9 cellular contexts compared by ENCODE assay signal in genomic region chr3:101829878-101830277, GRCh38.
DNase-seq lines count a peak whose midpoint lies in the region; ATAC-seq and TF ChIP-seq lines count a peak whose summit lies in the region.
"Had no signal": no experiment of that assay in that cellular context is flagged by ENCODE, and none has a peak within 500 bp of the region (broad histone marks: within the 10 kb centered on the region; RNA-seq: fewer than 3 reads in every experiment).

No MANE protein-coding gene starts in this region.

- H3F3A ChIP-seq in Loucy (ENCODE audit: low read depth) = no peaks in the 10 kb centered on the region

- no peaks in the 10 kb centered on the region for H3K27me3 Mint-ChIP-seq in activated T-cell treated with anti-CD3 and anti-CD28 coated beads, Interleukin-2, amount 50 U/mL, for 24 hours
- no peaks in the 10 kb centered on the region for H3K27me3 Mint-ChIP-seq in central memory CD8-positive, alpha-beta T cell
- no peaks in the 10 kb centered on the region for H3K27me3 Mint-ChIP-seq in stimulated activated naive CD8-positive, alpha-beta T cell treated with anti-CD3 and anti-CD28 coated beads, Interleukin-15, amount 100 ng/mL, for 72 hours

- peak overlapping the region; percentile 78 for H3K4me2 ChIP-seq in Loucy (ENCODE audit: low read depth, low read length, poor library complexity, severe bottlenecking)

- no peaks in the 10 kb centered on the region for H3K9me3 Mint-ChIP-seq in activated T-cell treated with anti-CD3 and anti-CD28 coated beads, Interleukin-2, amount 50 U/mL, for 24 hours
- H3K9me3 Mint-ChIP-seq in central memory CD8-positive, alpha-beta T cell = no peaks in the 10 kb centered on the region
- H3K9me3 Mint-ChIP-seq in stimulated activated naive CD8-positive, alpha-beta T cell treated with anti-CD3 and anti-CD28 coated beads, Interleukin-15, amount 100 ng/mL, for 72 hours = no peaks in the 10 kb centered on the region

- ATAC-seq in central memory CD8-positive, alpha-beta T cell (replicated peaks; ENCODE audit: extremely low read depth, poor library complexity, severe bottlenecking) = no peak
- ATAC-seq in stimulated activated naive CD8-positive, alpha-beta T cell treated with anti-CD3 and anti-CD28 coated beads, Interleukin-15, amount 100 ng/mL, for 72 hours = no peak
- ATAC-seq in GM19455 (IDR thresholded peaks at IDR 0.05; ENCODE audit: unreplicated experiment) = no peak

- no peaks in the 10 kb centered on the region for H3K9me3 ChIP-seq in Loucy (ENCODE audit: insufficient read depth, low read depth, low read length)

- no peak for TF ChIP-seq CTCF in Loucy (conservative IDR thresholded peaks at IDR 0.05; ENCODE audit: low read length)

- no peaks in the 10 kb centered on the region for H3K9me2 ChIP-seq in Loucy (replicated peaks; ENCODE audit: low read depth, low read length)

- H3K79me2 ChIP-seq in Loucy (ENCODE audit: insufficient read depth, low read length) = peaks cover 66% of the 10 kb centered on the region

- H3K9ac ChIP-seq in Loucy (ENCODE audit: low read depth, low read length, poor library complexity, severe bottlenecking) = peak overlapping the region; percentile 83

- H3K4me3 ChIP-seq in Loucy (ENCODE audit: low read length, poor library complexity, severe bottlenecking) = peak overlapping the region; percentile 78
- H3K4me3 ChIP-seq: SK-N-MC had no signal

- H3K4me1 Mint-ChIP-seq in activated T-cell treated with anti-CD3 and anti-CD28 coated beads, Interleukin-2, amount 50 U/mL, for 24 hours (ENCODE audit: low read depth) = peaks cover 84% of the 10 kb centered on the region
- H3K4me1 Mint-ChIP-seq in central memory CD8-positive, alpha-beta T cell = peaks cover 54% of the 10 kb centered on the region
- H3K4me1 Mint-ChIP-seq in stimulated activated naive CD8-positive, alpha-beta T cell treated with anti-CD3 and anti-CD28 coated beads, Interleukin-15, amount 100 ng/mL, for 72 hours = peaks cover 84% of the 10 kb centered on the region

- no peaks in the 10 kb centered on the region for H3K27me3 ChIP-seq in Loucy (ENCODE audit: insufficient read depth, low read length, poor library complexity, severe bottlenecking)

- H4K20me1 ChIP-seq in Loucy (ENCODE audit: insufficient read depth, low read length, poor library complexity, severe bottlenecking) = no peaks in the 10 kb centered on the region

- H3K4me1 ChIP-seq in Loucy (ENCODE audit: insufficient read depth, low read length, poor library complexity, severe bottlenecking) = peaks cover 61% of the 10 kb centered on the region

- no peaks in the 10 kb centered on the region for H3K36me3 ChIP-seq in Loucy (ENCODE audit: insufficient read depth, low read length)

- peak overlapping the region; percentile 82 for H3K4me3 Mint-ChIP-seq in activated T-cell treated with anti-CD3 and anti-CD28 coated beads, Interleukin-2, amount 50 U/mL, for 24 hours
- H3K4me3 Mint-ChIP-seq in central memory CD8-positive, alpha-beta T cell = peak overlapping the region; percentile 65
- peak overlapping the region; percentile 90 to 98 for H3K4me3 Mint-ChIP-seq in stimulated activated naive CD8-positive, alpha-beta T cell treated with anti-CD3 and anti-CD28 coated beads, Interleukin-15, amount 100 ng/mL, for 72 hours

- DNase-seq in activated T-cell treated with anti-CD3 and anti-CD28 coated beads, Interleukin-2, amount 50 U/mL, for 24 hours = no peak
- DNase-seq in activated T-cell treated with anti-CD3 and anti-CD28 coated beads, Interleukin-2, amount 50 U/mL, for 1 hour = no peak
- DNase-seq in central memory CD8-positive, alpha-beta T cell (ENCODE audit: low spot score in 2 of 2) = no peak
- no peak for DNase-seq in stimulated activated naive CD8-positive, alpha-beta T cell treated with anti-CD3 and anti-CD28 coated beads, Interleukin-15, amount 100 ng/mL, for 72 hours
- no peak for DNase-seq in SHP77 (lab: John Stamatoyannopoulos, UW)
- DNase-seq in DMS 273 treated with DMSO at 0.1 percent for 48 hours (lab: John Stamatoyannopoulos, UW) = no peak

- H2AFZ ChIP-seq in Loucy (ENCODE audit: low read length) = no peak overlapping the region

- peaks cover 47% of the 10 kb centered on the region for H3K36me3 Mint-ChIP-seq in activated T-cell treated with anti-CD3 and anti-CD28 coated beads, Interleukin-2, amount 50 U/mL, for 24 hours (ENCODE audit: low read depth)
- peaks cover 9% of the 10 kb centered on the region for H3K36me3 Mint-ChIP-seq in central memory CD8-positive, alpha-beta T cell (ENCODE audit: insufficient read depth)

- peak overlapping the region; percentile 95 for H3K27ac Mint-ChIP-seq in activated T-cell treated with anti-CD3 and anti-CD28 coated beads, Interleukin-2, amount 50 U/mL, for 24 hours
- peak overlapping the region; percentile 94 for H3K27ac Mint-ChIP-seq in central memory CD8-positive, alpha-beta T cell (ENCODE audit: low read depth)
- peak overlapping the region; percentile 97 to 98 for H3K27ac Mint-ChIP-seq in stimulated activated naive CD8-positive, alpha-beta T cell treated with anti-CD3 and anti-CD28 coated beads, Interleukin-15, amount 100 ng/mL, for 72 hours
